16 cellular contexts compared by ENCODE assay signal in genomic region chr14:22422238-22422637, GRCh38.
A peak's percentile ranks its signal among the peaks of the same experiment; 100 is the strongest.
DNase-seq lines count a peak whose midpoint lies in the region; ATAC-seq and TF ChIP-seq lines count a peak whose summit lies in the region.
"Had no signal": no experiment of that assay in that cellular context is flagged by ENCODE, and none has a peak within 500 bp of the region (broad histone marks: within the 10 kb centered on the region; RNA-seq: fewer than 3 reads in every experiment).

No MANE protein-coding gene starts in this region.

- TF ChIP-seq EP300 in transverse colon (IDR thresholded peaks at IDR 0.05; ENCODE audit: low read depth): no peak

- no peak overlapping the region for H3K27ac ChIP-seq in transverse colon
- H3K27ac ChIP-seq in GM23248: no peak overlapping the region
- H3K27ac ChIP-seq: cardiac muscle cell had no signal

- no peaks in the 10 kb centered on the region for H3K36me3 Mint-ChIP-seq in natural killer cell
- H3K36me3 Mint-ChIP-seq: WTC11 had no signal

- no peak overlapping the region for H2AFZ ChIP-seq in GM23248

- POLR2A ChIA-PET in GM10248 (lab: Yijun Ruan, JAX): interaction anchor here (0.9 kb wide), 1 partner anchor 41 kb away, joined by 3 read pairs; no protein-coding TSS in a partner anchor

- H3K36me3 ChIP-seq in transverse colon: no peaks in the 10 kb centered on the region
- H3K36me3 ChIP-seq in GM23248 (ENCODE audit: low read depth): no peaks in the 10 kb centered on the region
- H3K36me3 ChIP-seq: cardiac muscle cell had no signal

- no peak overlapping the region for H3K4me3 ChIP-seq in transverse colon
- no peak overlapping the region for H3K4me3 ChIP-seq in GM23248
- H3K4me3 ChIP-seq: cardiac muscle cell had no signal

- H3K27me3 ChIP-seq in transverse colon: no peaks in the 10 kb centered on the region
- H3K27me3 ChIP-seq in GM23248 (replicated peaks; ENCODE audit: insufficient read depth): peaks cover 55% of the 10 kb centered on the region
- H3K27me3 ChIP-seq: cardiac muscle cell had no signal

- no peaks in the 10 kb centered on the region for H3K79me2 ChIP-seq in GM23248 (ENCODE audit: insufficient read depth)

- no peaks in the 10 kb centered on the region for H3K9me2 ChIP-seq in GM23248 (ENCODE audit: insufficient read depth)

- H3K9me3 ChIP-seq in transverse colon (no peaks in the 10 kb centered on the region), GM23248 (ENCODE audit: low read depth) (no peaks in the 10 kb centered on the region)

- CTCF ChIA-PET in GM10248 (lab: Yijun Ruan, JAX): interaction anchor here (0.9 to 2.8 kb wide), 8 partner anchors 10 to 148 kb away, joined by 3 to 16 read pairs (median 4); no protein-coding TSS in a partner anchor

- intact Hi-C loops in natural killer cell (cut with micrococcal nuclease) (no loop called here), transverse colon (cut with DNase I; ENCODE audit: low total_unique reads) (no loop called here)

- H3K4me3 Mint-ChIP-seq in natural killer cell: peak overlapping the region; percentile 76
- H3K4me3 Mint-ChIP-seq: WTC11 had no signal

- H3K4me1 Mint-ChIP-seq in natural killer cell: peaks cover 85 to 93% of the 10 kb centered on the region in 2 donors

- TF ChIP-seq POLR2A in transverse colon (IDR thresholded peaks at IDR 0.05): no peak

- H3F3A ChIP-seq in GM23248 (ENCODE audit: insufficient read depth): peaks cover 1% of the 10 kb centered on the region; the same call in 1 of the 2 replicates

- in situ Hi-C loops in transverse colon (cut with MboI; ENCODE audit: low pct_ligation_motif_present in 1 of 4, low pct_unique_long_range_greater_than_20kb in 1 of 4, low sequenced_read_pairs in 3 of 4): no loop called here
- in situ Hi-C loops in GM23248 (cut with MboI): no loop called here

- peak; percentile 53 for ATAC-seq in HG03354 (IDR thresholded peaks at IDR 0.05; ENCODE audit: poor library complexity, severe bottlenecking, unreplicated experiment)
- peak in 2 of 3 donors; percentile 23 to 53 for ATAC-seq in natural killer cell
- ATAC-seq: HCT116, WTC11 had no signal

- H3K27ac Mint-ChIP-seq in natural killer cell: peak overlapping the region; percentile 91 to 94
- H3K27ac Mint-ChIP-seq: activated T-helper 2 cell treated with anti-CD3 and anti-CD28 coated beads, Interferon-gamma antibody, Interleukin-2, Interleukin-4, amounts not matched to agents 10 μg/mL and 5 μg/mL and 100 μg/mL, durations not matched to agents 14 hours and 24 hours and 36 hours; WTC11 had no signal

- 75% methylated on average over 3 of the region's 3 CpGs; no CpG with 5 or more reads in 1 of the 2 donors for WGBS in transverse colon (ENCODE audit: low coverage in 1 of 2), 2 donors
- WGBS in GM23248 (ENCODE audit: low coverage in 1 of 2, low lambda C conversion rate in 2 of 2, missing lambda C conversion rate in 2 of 2), 2 experiments: 43 to 46% methylated on average over 3 of the region's 3 CpGs

- H3K9ac ChIP-seq in GM23248: no peak overlapping the region

- no peaks in the 10 kb centered on the region for H3K9me3 Mint-ChIP-seq in natural killer cell
- H3K9me3 Mint-ChIP-seq: activated T-helper 2 cell treated with anti-CD3 and anti-CD28 coated beads, Interferon-gamma antibody, Interleukin-2, Interleukin-4, amounts not matched to agents 10 μg/mL and 5 μg/mL and 100 μg/mL, durations not matched to agents 14 hours and 24 hours and 36 hours had no signal

- H3K4me1 ChIP-seq in transverse colon (peaks cover 0 to 3% (median 2%) of the 10 kb centered on the region in 4 donors), GM23248 (ENCODE audit: insufficient read depth) (peaks cover under 1% of the 10 kb centered on the region; the same call in 1 of the 2 replicates)

- no peaks in the 10 kb centered on the region for H4K20me1 ChIP-seq in GM23248 (ENCODE audit: insufficient read depth)

- H3K4me2 ChIP-seq in GM23248 (ENCODE audit: unreplicated experiment): no peak overlapping the region

- no peak for TF ChIP-seq CTCF in GM10248 (IDR thresholded peaks at IDR 0.05; ENCODE audit: control extremely low read depth, extremely low read depth, low read depth, missing control alignments)
- TF ChIP-seq CTCF in natural killer cell (IDR thresholded peaks at IDR 0.05): no peak
- no peak for TF ChIP-seq CTCF in transverse colon (IDR thresholded peaks at IDR 0.05)

- H3K27me3 Mint-ChIP-seq in natural killer cell (ENCODE audit: low read depth in 2 of 2): no peaks in the 10 kb centered on the region

- DNase-seq in GM10248 (ENCODE audit: extremely low spot score): peak; percentile 18
- DNase-seq in OCI-M1 (lab: John Stamatoyannopoulos, UW): peak; percentile 31
- no peak for DNase-seq in natural killer cell
- DNase-seq in COR-L47 (lab: John Stamatoyannopoulos, UW): no peak
- DNase-seq in transverse colon: no peak
- no peak for DNase-seq in mesenteric fat pad (ENCODE audit: low spot score)
- DNase-seq in GM23248: no peak
- DNase-seq: head of caudate nucleus; NCI-H1092; stimulated activated naive CD4-positive, alpha-beta T cell; trophoblast cell had no signal

Comparison
In these comparisons a context has a peak if more than half of its experiments do, and no peak if none do; other contexts are left out.
1. DNase-seq: peak in GM10248 (single experiment) and OCI-M1 (single experiment); none in natural killer cell (single experiment), COR-L47 (single experiment), transverse colon (single experiment), mesenteric fat pad (single experiment) and GM23248 (single experiment).